In genomic region chr10:128078136-128078969, GRCh38 we compare ENCODE assay signal across 9 cellular contexts. TPM values are rescaled to one million over a fixed set of nuclear protein-coding genes. Genes with fewer than 3 reads are reported as not detected.
DNase-seq lines count a peak whose midpoint lies in the region; ATAC-seq and TF ChIP-seq lines count a peak whose summit lies in the region.
"Had no signal": no experiment of that assay in that cellular context is flagged by ENCODE, and none has a peak within 500 bp of the region (broad histone marks: within the 10 kb centered on the region; RNA-seq: fewer than 3 reads in every experiment).

No MANE protein-coding gene starts in this region.

- no peak overlapping the region for H2AFZ ChIP-seq in PC-9

- no peaks in the 10 kb centered on the region for H3K4me1 ChIP-seq in PC-9 (replicated peaks; ENCODE audit: insufficient read depth)

- H3K4me3 ChIP-seq in PC-9 = no peak overlapping the region
- no peak overlapping the region for H3K4me3 ChIP-seq in kidney epithelial cell (ENCODE audit: low read depth, low read length)
- H3K4me3 ChIP-seq: BLaER1 had no signal

- TF ChIP-seq CTCF in PC-9 (conservative IDR thresholded peaks at IDR 0.05) = peak; percentile 73
- peak; percentile 72 to 80 for TF ChIP-seq CTCF in brain (conservative IDR thresholded peaks at IDR 0.05)
- peak; percentile 92 for TF ChIP-seq CTCF in kidney epithelial cell (IDR thresholded peaks at IDR 0.05; ENCODE audit: insufficient read depth, low read length, poor library complexity, severe bottlenecking)

- DNase-seq in NCI-H1092 treated with DMSO at 0.1 percent for 48 hours (lab: John Stamatoyannopoulos, UW) (peak; percentile 5), NCI-H1092 (lab: John Stamatoyannopoulos, UW) (no peak), PC-9 (peak in 1 of 2 experiments; percentile 39), kidney epithelial cell (ENCODE audit: low read depth) (no peak), superior temporal gyrus (ENCODE audit: extremely low spot score) (peak; percentile 43)

- ATAC-seq in HG02571 (IDR thresholded peaks at IDR 0.05; ENCODE audit: unreplicated experiment) = peak; percentile 63
- ATAC-seq in HG03521 (IDR thresholded peaks at IDR 0.05; ENCODE audit: unreplicated experiment) = no peak

- no peaks in the 10 kb centered on the region for H3F3A ChIP-seq in PC-9 (ENCODE audit: insufficient read depth, low read depth)

- no peaks in the 10 kb centered on the region for H3K4me1 Mint-ChIP-seq in brain

- no TSS peak for BruUV-seq in PC-9 (replicated peaks; lab: Mats Ljungman, UMichigan)

- intact Hi-C loops in PC-9 (cut with micrococcal nuclease; ENCODE audit: unreplicated experiment) = loop anchor here (2.0 kb wide), 1 partner anchor 72 kb away; no protein-coding TSS in a partner anchor

- H3K27ac Mint-ChIP-seq in brain = no peak overlapping the region

- no peaks in the 10 kb centered on the region for H3K27me3 ChIP-seq in PC-9 (ENCODE audit: insufficient read depth, low read depth)
- no peaks in the 10 kb centered on the region for H3K27me3 ChIP-seq in kidney epithelial cell (ENCODE audit: control insufficient read depth, insufficient read depth, low read length)
- H3K27me3 ChIP-seq: BLaER1 had no signal

- peaks cover 29% of the 10 kb centered on the region for H3K27me3 Mint-ChIP-seq in brain

- H3K9me3 Mint-ChIP-seq in brain = no peaks in the 10 kb centered on the region

- H3K9me3 ChIP-seq in PC-9 (ENCODE audit: insufficient read depth, low read depth) = no peaks in the 10 kb centered on the region
- H3K9me3 ChIP-seq: BLaER1 had no signal

- CTCF ChIA-PET in PC-9 (lab: Charles Lee) = interaction anchor here (0.5 to 0.6 kb wide), 2 partner anchors 184 to 1216 kb away, joined by 3 read pairs; no protein-coding TSS in a partner anchor

- POLR2A ChIA-PET in PC-9 (lab: Charles Lee; ENCODE audit: unreplicated experiment) = no interaction called here

- H3K36me3 ChIP-seq in PC-9 (ENCODE audit: low read depth) = no peaks in the 10 kb centered on the region
- H3K36me3 ChIP-seq in kidney epithelial cell (ENCODE audit: control insufficient read depth, insufficient read depth, low read length) = peaks cover 1% of the 10 kb centered on the region

- H3K27ac ChIP-seq in PC-9 = no peak overlapping the region
- H3K27ac ChIP-seq: BLaER1 had no signal

- no peaks in the 10 kb centered on the region for H4K20me1 ChIP-seq in PC-9 (ENCODE audit: insufficient read depth)

- no peaks in the 10 kb centered on the region for H3K79me2 ChIP-seq in PC-9 (ENCODE audit: low read depth)

- H3K9me2 ChIP-seq in PC-9 (ENCODE audit: insufficient read depth) = no peaks in the 10 kb centered on the region

- no peak overlapping the region for H3K4me3 Mint-ChIP-seq in brain

- H3K4me2 ChIP-seq in PC-9 = no peak overlapping the region
- H3K4me2 ChIP-seq: BLaER1 had no signal

- H3K36me3 Mint-ChIP-seq in brain = peaks cover 26% of the 10 kb centered on the region

RNA-seq across cellular contexts. Expression of gene MKI67, which starts 47.9 kb away (rescaled TPM):
- 75.2 and 114 TPM in 2 replicates for total RNA-seq in PC-9 (2021)
- 51.3 TPM for polyA plus RNA-seq in brain (ENCODE audit: insufficient read depth, low read depth, low replicate concordance)
- 5.1 and 5.6 TPM in 2 replicates for total RNA-seq in kidney epithelial cell

Comparison
In these comparisons a context has a peak if more than half of its experiments do, and no peak if none do; other contexts are left out.
1. DNase-seq: peak in NCI-H1092 treated with DMSO at 0.1 percent for 48 hours (single experiment) and superior temporal gyrus (single experiment); none in NCI-H1092 (single experiment) and kidney epithelial cell (single experiment).
2. RNA of gene MKI67, which starts 47.9 kb away (total RNA-seq): 75.2 to 114 TPM in PC-9; 5.1 to 5.6 TPM in kidney epithelial cell; every median in the first group is over 10 times any median in the second.
3. Peak in every context shown above with its lines, with median percentiles within 50 percentile points of each other: CTCF ChIP-seq.